ENCODE assay signal across 14 cellular contexts in genomic region chr1:161196111-161196510, GRCh38. TPM values are rescaled to one million over a fixed set of nuclear protein-coding genes. Genes with fewer than 3 reads are reported as not detected.
A peak's percentile ranks its signal among the peaks of the same experiment; 100 is the strongest.
DNase-seq lines count a peak whose midpoint lies in the region; ATAC-seq, FAIRE-seq and TF ChIP-seq lines count a peak whose summit lies in the region.
"Had no signal": no experiment of that assay in that cellular context is flagged by ENCODE, and none has a peak within 500 bp of the region (broad histone marks: within the 10 kb centered on the region; RNA-seq: fewer than 3 reads in every experiment).

No MANE protein-coding gene starts in this region.

- 0 out of 2 replicates have a peak overlapping the region, but pooled peaks have one; percentile 48 for H2BK20ac ChIP-seq in H1 (ENCODE audit: low read length)

- H3K36me3 ChIP-seq in WERI-Rb-1 = peaks cover 30% of the 10 kb centered on the region
- peaks cover 4 to 12% (median 7%) of the 10 kb centered on the region in 4 experiments; a peak in 5 of 8 replicates for H3K36me3 ChIP-seq in H1 (ENCODE audit: control insufficient read depth in 2 of 4, insufficient read depth in 4 of 4, low read length in 3 of 4)
- no peaks in the 10 kb centered on the region for H3K36me3 ChIP-seq in suprapubic skin

- TF ChIP-seq EP300 in H1 (IDR thresholded peaks at IDR 0.05; ENCODE audit: borderline replicate concordance in 1 of 2, low read depth in 2 of 2, low read length in 2 of 2) = no peak
- TF ChIP-seq EP300 in suprapubic skin (IDR thresholded peaks at IDR 0.05) = no peak

- peak overlapping the region; percentile 78 to 82 for H3K27ac Mint-ChIP-seq in natural killer cell treated with Interleukin-12 subunit alpha and Interleukin-12 subunit beta and Interleukin-15 and Interleukin-18, amount 100 ng/mL, for 72 hours
- H3K27ac Mint-ChIP-seq in naive thymus-derived CD8-positive, alpha-beta T cell = peak overlapping the region in 4 of 10 donors; percentile 13 to 71 (median 48)

- H3K23ac ChIP-seq in H1 (ENCODE audit: insufficient read length) = no peak overlapping the region

- peaks cover 11% of the 10 kb centered on the region; the same call in 1 of the 2 replicates for H3K23me2 ChIP-seq in H1 (ENCODE audit: low read depth, low read length)

- peaks cover 6% of the 10 kb centered on the region; the same call in 1 of the 2 replicates for H3K79me1 ChIP-seq in H1 (ENCODE audit: low read depth, low read length)

- POLR2A ChIA-PET in H1 (lab: Charles Lee; ENCODE audit: partially characterized antibody) = interaction anchor here (1.0 to 1.6 kb wide), 4 partner anchors 9 to 110 kb away, joined by 3 to 4 read pairs (median 3); partner anchors contain the start of gene FCER1G
- POLR2A ChIA-PET in naive thymus-derived CD8-positive, alpha-beta T cell (lab: Charles Lee) = interaction anchor here (2.5 to 5.8 kb wide), 3 partner anchors 14 to 110 kb away, joined by 6 to 48 read pairs (median 25); partner anchors contain the start of gene PPOX

- H3K9me3 ChIP-seq in WERI-Rb-1 (ENCODE audit: severe bottlenecking) = no peaks in the 10 kb centered on the region
- no peaks in the 10 kb centered on the region for H3K9me3 ChIP-seq in H1 (ENCODE audit: insufficient read depth in 2 of 2, low read depth in 1 of 2, low read length in 1 of 2)
- no peaks in the 10 kb centered on the region for H3K9me3 ChIP-seq in suprapubic skin
- H3K9me3 ChIP-seq: SJCRH30 had no signal

- TF ChIP-seq CTCF in WERI-Rb-1 (IDR thresholded peaks at IDR 0.05; ENCODE audit: low read depth, low read length) (no peak), H1 (IDR thresholded peaks at IDR 0.05; ENCODE audit: control extremely low read depth in 1 of 3, insufficient read depth in 1 of 3, low read depth in 1 of 3, low read length in 3 of 3) (no peak), suprapubic skin (IDR thresholded peaks at IDR 0.05) (no peak)

- WGBS in H1 (ENCODE audit: extremely low coverage in 1 of 2, insufficient coverage in 1 of 2, insufficient read length in 1 of 2, insufficient replicate concordance in 2 of 2, low coverage in 1 of 2, low lambda C conversion rate in 2 of 2, missing lambda C conversion rate in 1 of 2), 2 experiments = 87% methylated on average over 7 of the region's 7 CpGs; no CpG with 5 or more reads in 1 of the 2 experiments
- 95% methylated on average over 6 of the region's 7 CpGs for WGBS in suprapubic skin

- H3K4ac ChIP-seq in H1 (replicated peaks; ENCODE audit: insufficient read length, low read depth, low read length) = no peak overlapping the region

- H2BK120ac ChIP-seq in H1 (replicated peaks; ENCODE audit: low read depth, low read length) = no peak overlapping the region

- H3K4me1 ChIP-seq in H1 (replicated peaks in 1 of 4; ENCODE audit: control insufficient read depth in 3 of 4, insufficient read depth in 4 of 4, low read length in 3 of 4) = peaks cover 15 to 45% (median 41%) of the 10 kb centered on the region in 4 experiments
- H3K4me1 ChIP-seq in suprapubic skin = peaks cover 75% of the 10 kb centered on the region

- H3K18ac ChIP-seq in H1 (ENCODE audit: extremely low read depth, low read length) = no peak overlapping the region

- H2BK5ac ChIP-seq in H1 (ENCODE audit: low read depth, low read length) = peak overlapping the region; percentile 67; the same call in 1 of the 2 replicates

- no peaks in the 10 kb centered on the region for H4K20me1 ChIP-seq in H1 (replicated peaks in 1 of 2; ENCODE audit: control insufficient read depth in 1 of 2, insufficient read depth in 2 of 2, low read length in 2 of 2)

- H4K91ac ChIP-seq in H1 (replicated peaks; ENCODE audit: insufficient read length, low read length) = no peak overlapping the region

- no peak for FAIRE-seq in H1 (lab: Jason Lieb, UNC)
- FAIRE-seq: GM12878 had no signal

- no peak overlapping the region for H3K4me3 ChIP-seq in WERI-Rb-1 (ENCODE audit: low read depth, low read length)
- H3K4me3 ChIP-seq in H1 (ENCODE audit: extremely low read depth in 1 of 4, insufficient read depth in 2 of 4, low read depth in 3 of 4, low read length in 4 of 4) = no peak overlapping the region
- peak overlapping the region; percentile 45 for H3K4me3 ChIP-seq in suprapubic skin
- H3K4me3 ChIP-seq: GM12878 had no signal

- H2BK15ac ChIP-seq in H1 (ENCODE audit: low read length) = no peak overlapping the region

- H3K27me3 ChIP-seq in WERI-Rb-1 (ENCODE audit: insufficient read depth, low read depth, severe bottlenecking) = no peaks in the 10 kb centered on the region
- H3K27me3 ChIP-seq in H1 (replicated peaks in 1 of 4; ENCODE audit: control insufficient read depth in 3 of 4, extremely low read depth in 1 of 4, insufficient read depth in 3 of 4, low read length in 3 of 4) = no peaks in the 10 kb centered on the region; a peak in 1 of 7 replicates
- H3K27me3 ChIP-seq in suprapubic skin = no peaks in the 10 kb centered on the region
- H3K27me3 ChIP-seq: SJCRH30 had no signal

- no peak for TF ChIP-seq RAD21 in H1 (IDR thresholded peaks at IDR 0.05 in 1 of 2, conservative IDR thresholded peaks at IDR 0.05 in 1 of 2; ENCODE audit: low read depth in 2 of 2, low read length in 2 of 2)

- peak overlapping the region; percentile 42 for H3K4me3 Mint-ChIP-seq in natural killer cell treated with Interleukin-12 subunit alpha and Interleukin-12 subunit beta and Interleukin-15 and Interleukin-18, amount 100 ng/mL, for 72 hours
- H3K4me3 Mint-ChIP-seq in naive thymus-derived CD8-positive, alpha-beta T cell = no peak overlapping the region

- peaks cover 55 to 70% of the 10 kb centered on the region in 2 donors for H3K4me1 Mint-ChIP-seq in natural killer cell treated with Interleukin-12 subunit alpha and Interleukin-12 subunit beta and Interleukin-15 and Interleukin-18, amount 100 ng/mL, for 72 hours (ENCODE audit: low read depth in 2 of 2)
- H3K4me1 Mint-ChIP-seq in naive thymus-derived CD8-positive, alpha-beta T cell = peaks cover 20 to 67% (median 56%) of the 10 kb centered on the region in 4 donors

- H3K14ac ChIP-seq in H1 (ENCODE audit: insufficient read length) = no peak overlapping the region

- DNase-seq in WERI-Rb-1 (no peak), H1 (ENCODE audit: low read depth in 1 of 2, low spot score in 2 of 2) (no peak), suprapubic skin (ENCODE audit: low spot score in 2 of 2) (no peak), COLO668 (lab: John Stamatoyannopoulos, UW; ENCODE audit: unreplicated experiment) (no peak)
- no peak for DNase-seq in natural killer cell treated with Interleukin-12 subunit alpha and Interleukin-12 subunit beta and Interleukin-15 and Interleukin-18, amount 100 ng/mL, for 72 hours (ENCODE audit: low spot score)
- no peak for DNase-seq in naive thymus-derived CD8-positive, alpha-beta T cell
- DNase-seq: activated naive CD4-positive, alpha-beta T cell treated with Interleukin-2 at 50 U/mL for 16 hours; NK-92 treated with Interleukin-12 subunit alpha and Interleukin-12 subunit beta, amount 100 ng/mL, for 24 hours; SJCRH30; stimulated activated CD4-positive, alpha-beta T cell treated with anti-CD3 and anti-CD28 coated beads, Interleukin-1b, Interleukin-23, amount 100 ng/mL, for 48 hours had no signal

- H3K4me2 ChIP-seq in H1 (ENCODE audit: insufficient read depth in 1 of 2, low read depth in 2 of 2, low read length in 2 of 2) = 0 out of 4 replicates have a peak overlapping the region, but pooled peaks of 1 of the 2 experiments have one; percentile 67

- CTCF ChIA-PET in H1 (lab: Charles Lee; ENCODE audit: partially characterized antibody) = interaction anchor here (1.0 to 17.6 kb wide), 5 partner anchors 11 to 160 kb away, joined by 3 to 427 read pairs (median 4); partner anchors contain the start of genes APOA2, B4GALT3, FCER1G and TOMM40L

- no peak for ATAC-seq in natural killer cell treated with Interleukin-12 subunit alpha and Interleukin-12 subunit beta and Interleukin-15 and Interleukin-18, amount 100 ng/mL, for 72 hours
- no peak for ATAC-seq in GM18870 (IDR thresholded peaks at IDR 0.05; ENCODE audit: unreplicated experiment)
- no peak for ATAC-seq in naive thymus-derived CD8-positive, alpha-beta T cell

- TF ChIP-seq POLR2A in H1 (IDR thresholded peaks at IDR 0.05; ENCODE audit: control extremely low read depth in 1 of 2, low read depth in 2 of 2, low read length in 2 of 2) (no peak), suprapubic skin (IDR thresholded peaks at IDR 0.05) (no peak)

- no peaks in the 10 kb centered on the region for H3K36me3 Mint-ChIP-seq in natural killer cell treated with Interleukin-12 subunit alpha and Interleukin-12 subunit beta and Interleukin-15 and Interleukin-18, amount 100 ng/mL, for 72 hours
- H3K36me3 Mint-ChIP-seq in naive thymus-derived CD8-positive, alpha-beta T cell = no peaks in the 10 kb centered on the region

- H3K27ac ChIP-seq in WERI-Rb-1 = peak overlapping the region; percentile 96
- H3K27ac ChIP-seq in H1 (ENCODE audit: low read depth, low read length) = no peak overlapping the region
- H3K27ac ChIP-seq in suprapubic skin = peak overlapping the region; percentile 98

- no peak overlapping the region for H4K5ac ChIP-seq in H1 (ENCODE audit: insufficient read length, low read depth, low read length)

- no peaks in the 10 kb centered on the region for H3K9me3 Mint-ChIP-seq in natural killer cell treated with Interleukin-12 subunit alpha and Interleukin-12 subunit beta and Interleukin-15 and Interleukin-18, amount 100 ng/mL, for 72 hours
- H3K9me3 Mint-ChIP-seq in naive thymus-derived CD8-positive, alpha-beta T cell = no peaks in the 10 kb centered on the region
- H3K9me3 Mint-ChIP-seq: central memory CD8-positive, alpha-beta T cell had no signal

- H3K79me2 ChIP-seq in H1 (ENCODE audit: control insufficient read depth in 1 of 2, insufficient read depth in 2 of 2, low read length in 2 of 2) = peaks cover 0 to 5% of the 10 kb centered on the region in 2 experiments; a peak in 1 of 4 replicates

- H2AFZ ChIP-seq in H1 (ENCODE audit: low read length) = no peak overlapping the region

- no peak overlapping the region for H3K9ac ChIP-seq in H1 (replicated peaks in 1 of 4; ENCODE audit: extremely low read depth in 1 of 4, low read depth in 3 of 4, low read length in 3 of 4)

- H2AK5ac ChIP-seq in H1 (ENCODE audit: low read depth, low read length) = no peak overlapping the region

- no peak overlapping the region for H2BK12ac ChIP-seq in H1 (ENCODE audit: low read depth, low read length)

- no peak overlapping the region; the same call in 1 of the 2 replicates for H4K8ac ChIP-seq in H1 (ENCODE audit: extremely low read depth, insufficient read depth, low read length)

- H3K56ac ChIP-seq in H1 (replicated peaks; ENCODE audit: insufficient read length, low read depth, low read length) = no peak overlapping the region

- no peaks in the 10 kb centered on the region for H3K27me3 Mint-ChIP-seq in natural killer cell treated with Interleukin-12 subunit alpha and Interleukin-12 subunit beta and Interleukin-15 and Interleukin-18, amount 100 ng/mL, for 72 hours
- H3K27me3 Mint-ChIP-seq in naive thymus-derived CD8-positive, alpha-beta T cell = no peaks in the 10 kb centered on the region
- H3K27me3 Mint-ChIP-seq: central memory CD8-positive, alpha-beta T cell had no signal

RNA-seq across cellular contexts. Expression of gene ADAMTS4, which starts 2.7 kb away (rescaled TPM):
- 7.2 and 12.4 TPM in 2 replicates for total RNA-seq in H1 (2021; fragmentation: NEBNext Ultra II Directional; extraction: Animal tissue kit (Norgen Biotek cat#: 25700))
- 4.6 and 6.4 TPM in 2 replicates for polyA plus RNA-seq in H1 (2011; rRNA removed)
- 3.8 TPM for polyA plus RNA-seq in H1 (2011; cell fraction: cytosol; rRNA removed)
- 8.8 TPM for polyA plus RNA-seq in H1 (2011; cell fraction: nucleus; rRNA removed)
- 6.1 to 7.9 TPM (median 6.5 TPM) in 4 replicates for polyA plus RNA-seq in H1 (2012, experiment 1 of 2)
- 3.1 TPM for polyA plus RNA-seq in H1 (2012, experiment 2 of 2)
- polyA plus RNA-seq in H1 (2013, experiment 1 of 2) = 5.4 TPM
- 4.8 TPM for polyA plus RNA-seq in H1 (2013, experiment 2 of 2)
- 9.9 and 12.8 TPM in 2 replicates for polyA minus RNA-seq in H1 (2011; rRNA and poly(A)+ RNA removed)
- 11.0 TPM for polyA minus RNA-seq in H1 (2011; cell fraction: cytosol; rRNA and poly(A)+ RNA removed)
- 15.4 TPM for polyA minus RNA-seq in H1 (2011; cell fraction: nucleus; rRNA and poly(A)+ RNA removed)
- total RNA-seq in natural killer cell treated with Interleukin-12 subunit alpha and Interleukin-12 subunit beta and Interleukin-15 and Interleukin-18, amount 100 ng/mL, for 72 hours = under 1 TPM; 0.43 to 0.89 TPM
- 1 to 10 TPM in 3 of 4 donors, under 1 TPM in 1; 0.93 to 9.9 (median 6.3) TPM for total RNA-seq in suprapubic skin
- total RNA-seq in naive thymus-derived CD8-positive, alpha-beta T cell = 1 to 10 TPM; 4.8 to 7.0 TPM
- under 1 TPM; 0.07 to 0.34 (median 0.22) TPM for polyA plus RNA-seq in naive thymus-derived CD8-positive, alpha-beta T cell

RNA-seq across cellular contexts. Expression of gene NDUFS2, which starts 6.1 kb away (rescaled TPM):
- 88.7 and 95.1 TPM in 2 replicates for total RNA-seq in H1 (2021; fragmentation: NEBNext Ultra II Directional; extraction: Animal tissue kit (Norgen Biotek cat#: 25700))
- polyA plus RNA-seq in H1 (2011; rRNA removed) = 100 and 113 TPM in 2 replicates
- 140 TPM for polyA plus RNA-seq in H1 (2011; cell fraction: cytosol; rRNA removed)
- polyA plus RNA-seq in H1 (2011; cell fraction: nucleus; rRNA removed) = 108 TPM
- 108 to 115 TPM (median 112 TPM) in 4 replicates for polyA plus RNA-seq in H1 (2012, experiment 1 of 2)
- polyA plus RNA-seq in H1 (2012, experiment 2 of 2) = 55.7 TPM
- 49.8 TPM for polyA plus RNA-seq in H1 (2013, experiment 1 of 2)
- polyA plus RNA-seq in H1 (2013, experiment 2 of 2) = 45.7 TPM
- polyA minus RNA-seq in H1 (2011; rRNA and poly(A)+ RNA removed) = 178 and 185 TPM in 2 replicates
- polyA minus RNA-seq in H1 (2011; cell fraction: cytosol; rRNA and poly(A)+ RNA removed) = 86.2 TPM
- polyA minus RNA-seq in H1 (2011; cell fraction: nucleus; rRNA and poly(A)+ RNA removed) = 116 TPM
- 10 to 100 TPM; 86.2 to 87.8 TPM for total RNA-seq in natural killer cell treated with Interleukin-12 subunit alpha and Interleukin-12 subunit beta and Interleukin-15 and Interleukin-18, amount 100 ng/mL, for 72 hours
- total RNA-seq in suprapubic skin = 100 to 1,000 TPM in 3 of 4 donors, 10 to 100 TPM in 1; 99.1 to 132 (median 112) TPM
- 100 to 1,000 TPM; 126 to 127 TPM for total RNA-seq in naive thymus-derived CD8-positive, alpha-beta T cell
- polyA plus RNA-seq in naive thymus-derived CD8-positive, alpha-beta T cell = 100 to 1,000 TPM in 1 of 3 donors, 10 to 100 TPM in 2; 78.6 to 106 (median 95.4) TPM

RNA-seq across cellular contexts. Expression of gene B4GALT3, which starts 18.8 kb away (rescaled TPM):
- total RNA-seq in H1 (2021; fragmentation: NEBNext Ultra II Directional; extraction: Animal tissue kit (Norgen Biotek cat#: 25700)) = 42.3 and 45.5 TPM in 2 replicates
- 43.0 and 61.2 TPM in 2 replicates for polyA plus RNA-seq in H1 (2011; rRNA removed)
- 35.7 TPM for polyA plus RNA-seq in H1 (2011; cell fraction: cytosol; rRNA removed)
- polyA plus RNA-seq in H1 (2011; cell fraction: nucleus; rRNA removed) = 83.1 TPM
- 37.1 to 41.5 TPM (median 37.3 TPM) in 4 replicates for polyA plus RNA-seq in H1 (2012, experiment 1 of 2)
- polyA plus RNA-seq in H1 (2012, experiment 2 of 2) = 65.4 TPM
- 50.7 TPM for polyA plus RNA-seq in H1 (2013, experiment 1 of 2)
- 53.5 TPM for polyA plus RNA-seq in H1 (2013, experiment 2 of 2)
- polyA minus RNA-seq in H1 (2011; rRNA and poly(A)+ RNA removed) = 18.1 and 20.6 TPM in 2 replicates
- 14.2 TPM for polyA minus RNA-seq in H1 (2011; cell fraction: cytosol; rRNA and poly(A)+ RNA removed)
- polyA minus RNA-seq in H1 (2011; cell fraction: nucleus; rRNA and poly(A)+ RNA removed) = 15.3 TPM
- 10 to 100 TPM; 61.7 to 75.0 TPM for total RNA-seq in natural killer cell treated with Interleukin-12 subunit alpha and Interleukin-12 subunit beta and Interleukin-15 and Interleukin-18, amount 100 ng/mL, for 72 hours
- 10 to 100 TPM; 26.9 to 36.6 (median 30.0) TPM for total RNA-seq in suprapubic skin
- 10 to 100 TPM; 81.0 to 97.4 TPM for total RNA-seq in naive thymus-derived CD8-positive, alpha-beta T cell
- polyA plus RNA-seq in naive thymus-derived CD8-positive, alpha-beta T cell = 10 to 100 TPM; 35.4 to 49.9 (median 37.6) TPM

RNA-seq across cellular contexts. Expression of gene FCER1G, which starts 19.0 kb away (rescaled TPM):
- total RNA-seq in H1 (2021; fragmentation: NEBNext Ultra II Directional; extraction: Animal tissue kit (Norgen Biotek cat#: 25700)) = 0.86 TPM in 1 of 2 replicates, not detected in the other
- polyA plus RNA-seq in H1 (2011; rRNA removed) = 0.85 and 1.6 TPM in 2 replicates
- 0.43 TPM for polyA plus RNA-seq in H1 (2011; cell fraction: cytosol; rRNA removed)
- polyA plus RNA-seq in H1 (2011; cell fraction: nucleus; rRNA removed) = 0.66 TPM
- 0.40 to 0.58 TPM (median 0.48 TPM) in 3 of 4 replicates, not detected in the other for polyA plus RNA-seq in H1 (2012, experiment 1 of 2)
- 0.93 TPM for polyA plus RNA-seq in H1 (2012, experiment 2 of 2)
- polyA plus RNA-seq in H1 (2013, experiment 1 of 2) = 0.85 TPM
- polyA plus RNA-seq in H1 (2013, experiment 2 of 2) = 0.85 TPM
- not detected in 2 replicates for polyA minus RNA-seq in H1 (2011; rRNA and poly(A)+ RNA removed)
- not detected for polyA minus RNA-seq in H1 (2011; cell fraction: cytosol; rRNA and poly(A)+ RNA removed)
- polyA minus RNA-seq in H1 (2011; cell fraction: nucleus; rRNA and poly(A)+ RNA removed) = not detected
- total RNA-seq in natural killer cell treated with Interleukin-12 subunit alpha and Interleukin-12 subunit beta and Interleukin-15 and Interleukin-18, amount 100 ng/mL, for 72 hours = 100 to 1,000 TPM; 111 to 583 TPM
- 10 to 100 TPM in 1 of 4 donors, 1 to 10 TPM in 2, not detected in 1; 2.3 to 12.6 (median 4.6) TPM for total RNA-seq in suprapubic skin
- 10 to 100 TPM; 27.7 to 31.8 TPM for total RNA-seq in naive thymus-derived CD8-positive, alpha-beta T cell
- 100 to 1,000 TPM in 1 of 3 donors, 10 to 100 TPM in 2; 67.1 to 107 (median 84.4) TPM for polyA plus RNA-seq in naive thymus-derived CD8-positive, alpha-beta T cell
- total RNA-seq: lung microvascular endothelial cell had no signal

RNA-seq across cellular contexts. Expression of gene APOA2, which starts 27.3 kb away (rescaled TPM):
- total RNA-seq in H1 (2021; fragmentation: NEBNext Ultra II Directional; extraction: Animal tissue kit (Norgen Biotek cat#: 25700)) = not detected in 2 replicates
- 0.41 TPM in 1 of 2 replicates, not detected in the other for polyA plus RNA-seq in H1 (2011; rRNA removed)
- 3.6 TPM for polyA plus RNA-seq in H1 (2011; cell fraction: cytosol; rRNA removed)
- polyA plus RNA-seq in H1 (2011; cell fraction: nucleus; rRNA removed) = not detected
- 2.0 to 3.1 TPM in 2 of 4 replicates, not detected in the others for polyA plus RNA-seq in H1 (2012, experiment 1 of 2)
- 8.6 TPM for polyA plus RNA-seq in H1 (2012, experiment 2 of 2)
- polyA plus RNA-seq in H1 (2013, experiment 1 of 2) = not detected
- not detected for polyA plus RNA-seq in H1 (2013, experiment 2 of 2)
- polyA minus RNA-seq in H1 (2011; rRNA and poly(A)+ RNA removed) = not detected in 2 replicates
- polyA minus RNA-seq in H1 (2011; cell fraction: cytosol; rRNA and poly(A)+ RNA removed) = not detected
- not detected for polyA minus RNA-seq in H1 (2011; cell fraction: nucleus; rRNA and poly(A)+ RNA removed)
- not detected for total RNA-seq in natural killer cell treated with Interleukin-12 subunit alpha and Interleukin-12 subunit beta and Interleukin-15 and Interleukin-18, amount 100 ng/mL, for 72 hours
- 10 to 100 TPM in 1 of 4 donors, not detected in 3; 29.6 TPM for total RNA-seq in suprapubic skin
- total RNA-seq in naive thymus-derived CD8-positive, alpha-beta T cell = not detected
- polyA plus RNA-seq in naive thymus-derived CD8-positive, alpha-beta T cell = not detected
- total RNA-seq: lung microvascular endothelial cell, SJCRH30 had no signal
- polyA plus RNA-seq: GM12878 had no signal
